ENCODE assay signal across 22 cellular contexts in the genomic region with DNA sequence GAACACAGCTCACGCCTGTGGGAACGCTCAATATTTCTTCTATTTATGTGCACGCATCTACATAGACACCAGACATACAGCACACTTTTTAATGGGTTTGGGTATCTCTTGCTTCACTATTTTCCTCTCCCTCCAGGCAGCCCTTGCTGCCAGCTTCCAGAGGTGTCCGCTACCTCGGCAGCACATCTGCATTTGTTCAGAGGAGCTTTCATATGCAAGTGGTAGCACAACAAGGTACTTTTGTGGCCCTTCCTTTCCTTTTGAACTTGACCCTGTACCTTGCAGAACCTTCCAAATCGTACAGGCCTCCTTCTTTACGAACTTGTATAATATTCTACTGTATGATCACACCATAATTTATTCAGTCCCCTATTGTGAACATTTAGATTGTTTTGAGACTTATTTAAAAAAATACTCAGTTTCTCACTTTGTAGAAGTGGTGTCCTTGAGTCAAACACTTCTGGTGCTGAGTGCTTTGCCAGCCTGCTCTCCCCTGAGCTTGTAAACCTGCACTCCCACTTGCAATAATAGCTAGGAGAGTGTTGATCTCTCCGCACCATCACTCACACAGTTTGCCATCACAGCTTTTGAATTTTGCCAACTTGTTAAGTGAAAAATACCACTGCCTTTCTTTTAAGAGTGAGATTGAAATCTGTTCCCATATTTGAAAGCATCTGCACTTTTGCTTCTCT.
"Had no signal": no experiment of that assay in that cellular context is flagged by ENCODE, and none has a peak within 500 bp of the region (broad histone marks: within the 10 kb centered on the region; RNA-seq: fewer than 3 reads in every experiment).

No MANE protein-coding gene starts in this region.

- H3K4me1 Mint-ChIP-seq: activated naive CD8-positive, alpha-beta T cell treated with anti-CD3 and anti-CD28 coated beads, Interleukin-2, amount 50 U/mL, for 24 hours had no signal

- H3K9me3 Mint-ChIP-seq: activated naive CD4-positive, alpha-beta T cell treated with anti-CD3 and anti-CD28 coated beads, Interleukin-2, amount 50 U/mL, for 72 hours; activated naive CD8-positive, alpha-beta T cell treated with anti-CD3 and anti-CD28 coated beads, Interleukin-2, amount 50 U/mL, for 24 hours; activated T-cell treated with anti-CD3 and anti-CD28 coated beads, Interleukin-2, amount 50 U/mL, for 4 hours; T-helper 1 cell treated with Interleukin-12 subunit alpha and Interleukin-12 subunit beta and Interleukin-4 antibody, amounts not matched to agents 30 μg/mL and 1 μg/mL, for 36 hours had no signal

- H3K36me3 ChIP-seq: ascending aorta had no signal

- H3K27me3 Mint-ChIP-seq: activated naive CD8-positive, alpha-beta T cell treated with anti-CD3 and anti-CD28 coated beads, Interleukin-2, amount 50 U/mL, for 24 hours had no signal

- H3K4me1 ChIP-seq: ascending aorta had no signal

- H3K9ac ChIP-seq: KMS-11 had no signal

- H3K4me3 ChIP-seq: ascending aorta, body of pancreas, PC-9 had no signal

- H3K36me3 Mint-ChIP-seq: activated naive CD4-positive, alpha-beta T cell treated with anti-CD3 and anti-CD28 coated beads, Interleukin-2, amount 50 U/mL, for 72 hours had no signal

- DNase-seq: activated CD4-positive, alpha-beta T cell treated with anti-CD3 and anti-CD28 coated beads for 48 hours; activated CD4-positive, alpha-beta T cell treated with anti-CD3 and anti-CD28 coated beads, Interleukin-2, amount 50 U/mL, for 4 hours; activated CD4-positive, CD25-positive, alpha-beta regulatory T cell treated with anti-CD3 and anti-CD28 coated beads, Interleukin-2, amount 50 U/mL, for 72 hours; activated CD8-positive, alpha-beta memory T cell treated with anti-CD3 and anti-CD28 coated beads for 24 hours; activated effector memory CD4-positive, alpha-beta T cell treated with anti-CD3 and anti-CD28 coated beads, Interleukin-2, amount 50 U/mL, for 16 hours; activated naive CD4-positive, alpha-beta T cell treated with Interleukin-2 at 50 U/mL for 16 hours; activated naive CD8-positive, alpha-beta T cell treated with anti-CD3 and anti-CD28 coated beads, Interleukin-2, amount 50 U/mL, for 24 hours; activated T-cell treated with anti-CD3 and anti-CD28 coated beads, Interleukin-2, amount 50 U/mL, for 4 hours; amniotic stem cell; body of pancreas; MM.1S; NCI-H1105; NCI-H1436; NCI-H1694 treated with DMSO at 0.1 percent for 48 hours; NCI-H2029 treated with DMSO at 0.1 percent for 48 hours; NCI-H524; PC-9; SHP77 treated with DMSO at 0.1 percent for 48 hours had no signal

- H3K4me3 Mint-ChIP-seq: activated naive CD8-positive, alpha-beta T cell treated with anti-CD3 and anti-CD28 coated beads, Interleukin-2, amount 50 U/mL, for 24 hours; activated T-cell treated with anti-CD3 and anti-CD28 coated beads, Interleukin-2, amount 50 U/mL, for 4 hours; T-helper 1 cell treated with Interleukin-12 subunit alpha and Interleukin-12 subunit beta and Interleukin-4 antibody, amounts not matched to agents 30 μg/mL and 1 μg/mL, for 36 hours had no signal

- H2AFZ ChIP-seq: PC-9 had no signal

- H3K27me3 ChIP-seq: ascending aorta, body of pancreas had no signal

- H3K9me3 ChIP-seq: ascending aorta, body of pancreas had no signal

- H3K27ac Mint-ChIP-seq: activated naive CD4-positive, alpha-beta T cell treated with anti-CD3 and anti-CD28 coated beads, Interleukin-2, amount 50 U/mL, for 72 hours; activated naive CD8-positive, alpha-beta T cell treated with anti-CD3 and anti-CD28 coated beads, Interleukin-2, amount 50 U/mL, for 24 hours; T-helper 1 cell treated with Interleukin-12 subunit alpha and Interleukin-12 subunit beta and Interleukin-4 antibody, amounts not matched to agents 30 μg/mL and 1 μg/mL, for 36 hours had no signal

- H3K4me2 ChIP-seq: KMS-11, PC-9 had no signal

- H3K27ac ChIP-seq: ascending aorta, body of pancreas, KMS-11, PC-9 had no signal
